1 cellular context compared by ENCODE assay signal in the genomic region with DNA sequence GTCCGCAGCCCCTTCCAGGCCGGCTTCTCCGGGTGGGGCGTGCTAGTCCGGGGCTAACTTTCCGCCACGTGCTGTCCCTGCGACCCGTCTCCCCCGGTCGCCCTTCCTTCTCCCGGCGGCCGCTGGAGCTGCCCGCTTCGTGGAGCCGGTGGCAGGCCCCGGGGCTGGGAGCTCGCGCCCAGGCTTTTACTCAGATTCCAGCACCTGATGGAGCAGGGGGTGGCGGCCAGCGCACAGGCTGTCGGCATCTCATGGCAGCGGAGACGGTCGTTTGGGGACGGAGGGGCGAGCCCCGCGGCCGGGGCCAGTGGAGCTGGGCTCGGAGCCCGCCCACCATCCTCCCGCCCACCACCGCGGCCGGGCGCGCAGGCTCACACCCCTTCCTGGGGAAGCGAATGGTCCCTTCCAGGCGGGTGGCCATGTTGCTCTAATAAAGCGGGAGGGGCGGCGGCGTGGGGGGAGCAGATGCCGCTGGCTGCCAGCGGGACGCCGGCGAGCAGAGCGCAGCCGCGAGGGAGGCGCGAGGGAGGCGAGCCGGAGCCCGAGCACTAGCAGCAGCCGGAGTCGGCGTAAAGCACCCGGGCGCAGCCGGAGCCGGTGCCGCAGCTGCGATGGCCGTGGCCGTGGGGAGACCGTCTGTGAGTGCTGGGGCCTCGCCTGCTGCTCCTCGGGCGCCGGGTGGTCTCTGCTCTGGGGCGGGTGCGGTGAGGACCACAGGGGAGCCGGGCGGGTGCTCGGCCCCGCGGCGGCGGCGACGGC.
TF ChIP-seq lines count a peak whose summit lies in the region.

A gene (plus strand): TSS at position 460 of the 759 bp plus-strand sequence. CDS start 152 bp downstream, at position 612.

TF ChIP-seq in H1, 55 proteins besides CTCF, POLR2A, EP300 and RAD21 (continued from another document):
- TF ChIP-seq SUZ12 (IDR thresholded peaks at IDR 0.05; ENCODE audit: low read length) (peak; percentile 32; the same call in 1 of the 2 replicates), TEAD4 (IDR thresholded peaks at IDR 0.05; ENCODE audit: low read depth, low read length) (peak; percentile 18; the same call in 1 of the 2 replicates), ASH2L (IDR thresholded peaks at IDR 0.05; ENCODE audit: low read length) (peak; percentile 79), PHF8 (conservative IDR thresholded peaks at IDR 0.05; ENCODE audit: low read depth, low read length) (peak; percentile 67), SIN3A (conservative IDR thresholded peaks at IDR 0.05 in 1 of 2, IDR thresholded peaks at IDR 0.05 in 1 of 2; ENCODE audit: low read depth in 1 of 2, low read length in 2 of 2) (peak in 1 of 2 experiments; percentile 23; a peak in 1 of 4 replicates), JUND (IDR thresholded peaks at IDR 0.05; ENCODE audit: low read length) (0 out of 2 replicates have a peak, but pooled peaks have one; percentile 24), CREB1 (IDR thresholded peaks at IDR 0.05) (peak; percentile 64), CHD1 (IDR thresholded peaks at IDR 0.05; ENCODE audit: low read depth, low read length) (peak; percentile 79; the same call in 1 of the 2 replicates), HDAC2 (IDR thresholded peaks at IDR 0.05; ENCODE audit: borderline replicate concordance in 1 of 2, low read depth in 2 of 2, low read length in 2 of 2) (no peak), RBBP5 (IDR thresholded peaks at IDR 0.05; ENCODE audit: borderline replicate concordance, low read depth, low read length) (peak; percentile 99; the same call in 1 of the 2 replicates), SRF (IDR thresholded peaks at IDR 0.05; ENCODE audit: low read depth, low read length) (no peak), EGR1 (IDR thresholded peaks at IDR 0.05; ENCODE audit: borderline replicate concordance, low read depth, low read length) (peak; percentile 68; the same call in 1 of the 2 replicates), BRCA1 (IDR thresholded peaks at IDR 0.05; ENCODE audit: low read depth, low read length) (no peak), TAF1 (IDR thresholded peaks at IDR 0.05; ENCODE audit: low read depth, low read length) (peak; percentile 52; the same call in 1 of the 2 replicates), POLR2AphosphoS5 (IDR thresholded peaks at IDR 0.05; ENCODE audit: low read depth, low read length) (no peak), YY1 (IDR thresholded peaks at IDR 0.05; ENCODE audit: low read depth, low read length) (peak; percentile 83), NRF1 (IDR thresholded peaks at IDR 0.05; ENCODE audit: low read depth, low read length) (peak; percentile 30), SAP30 (IDR thresholded peaks at IDR 0.05; ENCODE audit: insufficient read depth, insufficient replicate concordance, low read length) (no peak), FOSL1 (IDR thresholded peaks at IDR 0.05; ENCODE audit: insufficient read depth, low read depth, low read length) (no peak), SIRT6 (IDR thresholded peaks at IDR 0.05; ENCODE audit: low read length) (no peak), KDM4A (IDR thresholded peaks at IDR 0.05; ENCODE audit: low read depth, low read length, severe bottlenecking) (peak; percentile 90), SP1 (IDR thresholded peaks at IDR 0.05; ENCODE audit: low read depth, low read length) (no peak), RFX5 (IDR thresholded peaks at IDR 0.05; ENCODE audit: borderline replicate concordance, low read depth, low read length) (no peak), TBP (IDR thresholded peaks at IDR 0.05; ENCODE audit: low read depth, low read length) (peak; percentile 80)
- TF ChIP-seq, protein P1, sequence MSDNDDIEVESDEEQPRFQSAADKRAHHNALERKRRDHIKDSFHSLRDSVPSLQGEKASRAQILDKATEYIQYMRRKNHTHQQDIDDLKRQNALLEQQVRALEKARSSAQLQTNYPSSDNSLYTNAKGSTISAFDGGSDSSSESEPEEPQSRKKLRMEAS (IDR thresholded peaks at IDR 0.05): peak; percentile 82
- TF ChIP-seq, protein P2, sequence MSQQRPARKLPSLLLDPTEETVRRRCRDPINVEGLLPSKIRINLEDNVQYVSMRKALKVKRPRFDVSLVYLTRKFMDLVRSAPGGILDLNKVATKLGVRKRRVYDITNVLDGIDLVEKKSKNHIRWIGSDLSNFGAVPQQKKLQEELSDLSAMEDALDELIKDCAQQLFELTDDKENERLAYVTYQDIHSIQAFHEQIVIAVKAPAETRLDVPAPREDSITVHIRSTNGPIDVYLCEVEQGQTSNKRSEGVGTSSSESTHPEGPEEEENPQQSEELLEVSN (IDR thresholded peaks at IDR 0.05): peak; percentile 15
